In the genomic region with DNA sequence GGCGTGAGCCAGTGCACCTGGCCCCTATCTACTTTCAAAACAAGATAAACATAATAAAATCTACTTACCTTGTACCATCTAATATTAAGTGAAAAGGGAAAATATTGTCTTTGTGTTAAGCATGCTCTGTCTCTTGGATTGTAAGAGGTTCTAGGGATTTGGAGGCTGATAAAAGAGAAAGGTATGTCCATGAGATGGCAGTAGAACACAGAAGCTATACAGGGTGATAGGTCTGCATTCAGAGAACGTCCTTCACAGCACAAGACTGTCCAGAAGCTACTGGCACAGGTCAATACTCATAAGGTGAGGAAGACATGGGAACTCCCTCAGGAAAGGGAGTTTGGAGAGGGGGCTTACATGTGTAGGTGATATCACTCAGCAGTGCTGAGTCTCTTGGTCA, we compare ENCODE assay signal across 18 cellular contexts.
A peak's percentile ranks its signal among the peaks of the same experiment; 100 is the strongest.
DNase-seq lines count a peak whose midpoint lies in the region; ATAC-seq, FAIRE-seq and TF ChIP-seq lines count a peak whose summit lies in the region.
"Had no signal": no experiment of that assay in that cellular context is flagged by ENCODE, and none has a peak within 500 bp of the region (broad histone marks: within the 10 kb centered on the region; RNA-seq: fewer than 3 reads in every experiment).

No MANE protein-coding gene starts in this region.

- no peak overlapping the region for H2BK120ac ChIP-seq in H9 (ENCODE audit: low read depth, low read length, poor library complexity, severe bottlenecking)

- H2BK12ac ChIP-seq in H9 (ENCODE audit: insufficient read length, low read depth, low read length): no peak overlapping the region

- peaks cover 3 to 5% of the 10 kb centered on the region in 2 experiments; a peak in 2 of 4 replicates for H3K4me1 Mint-ChIP-seq in H9
- H3K4me1 Mint-ChIP-seq: activated B cell treated with CpG ODN at 0.5 μM for 24 hours; activated naive CD8-positive, alpha-beta T cell treated with anti-CD3 and anti-CD28 coated beads for 36 hours had no signal

- H3K23ac ChIP-seq in H9 (ENCODE audit: insufficient read length, low read depth, low read length): no peak overlapping the region

- H3K18ac ChIP-seq in H9 (ENCODE audit: insufficient read length, low read depth, low read length): no peak overlapping the region

- no peak for TF ChIP-seq POLR2A in suprapubic skin (IDR thresholded peaks at IDR 0.05)
- TF ChIP-seq POLR2A in GM12892 (IDR thresholded peaks at IDR 0.05; ENCODE audit: low read depth, low read length): no peak

- no peaks in the 10 kb centered on the region for H3K79me1 ChIP-seq in H9 (ENCODE audit: insufficient read depth, low read depth, low read length, poor library complexity, severe bottlenecking)

- H3K4ac ChIP-seq in H9 (ENCODE audit: low read depth, low read length): no peak overlapping the region

- intact Hi-C loops in A673 (cut with micrococcal nuclease; ENCODE audit: unreplicated experiment): no loop called here

- H2AFZ ChIP-seq in H9 (ENCODE audit: low read length): no peak overlapping the region

- CTCF ChIA-PET in A673 (lab: Charles Lee): no interaction called here

- H3K27me3 ChIP-seq in A673 (replicated peaks; ENCODE audit: insufficient read depth, low read depth, low read length, poor library complexity): no peaks in the 10 kb centered on the region
- H3K27me3 ChIP-seq in H9 (ENCODE audit: insufficient read depth, low read length): no peaks in the 10 kb centered on the region
- no peaks in the 10 kb centered on the region for H3K27me3 ChIP-seq in RWPE2 (ENCODE audit: insufficient read depth, poor library complexity, severe bottlenecking)
- no peaks in the 10 kb centered on the region for H3K27me3 ChIP-seq in suprapubic skin
- H3K27me3 ChIP-seq: right atrium auricular region, SJSA1 had no signal

- peak; percentile 61 for DNase-seq in A673 (ENCODE audit: low spot score)
- peak; percentile 38 for DNase-seq in H9
- DNase-seq in RWPE2 (ENCODE audit: low spot score): no peak
- DNase-seq in hepatic stellate cell (ENCODE audit: low spot score): peak; percentile 2
- no peak for DNase-seq in suprapubic skin (ENCODE audit: low spot score in 2 of 2)
- DNase-seq in GM12892 (ENCODE audit: insufficient read length): no peak
- DNase-seq in NCI-H187 treated with DMSO at 0.1 percent for 48 hours (lab: John Stamatoyannopoulos, UW): no peak
- DNase-seq: activated B cell treated with CpG ODN at 0.5 μM for 24 hours; activated naive CD8-positive, alpha-beta T cell treated with anti-CD3 and anti-CD28 coated beads for 36 hours; foreskin fibroblast; NCI-H146; NCI-H526 treated with DMSO at 0.1 percent for 48 hours; stimulated activated naive CD4-positive, alpha-beta T cell treated with Interleukin-2 at 50 U/mL for 16 hours had no signal

- H3K4me2 ChIP-seq in H9 (ENCODE audit: insufficient read depth, insufficient read length, low read length): no peak overlapping the region

- no peak overlapping the region for H3K27ac ChIP-seq in A673 (ENCODE audit: low read depth, low read length, poor library complexity, severe bottlenecking)
- no peak overlapping the region for H3K27ac ChIP-seq in H9 (ENCODE audit: insufficient read length, low read depth, low read length)
- no peak overlapping the region for H3K27ac ChIP-seq in RWPE2 (ENCODE audit: poor library complexity, severe bottlenecking)
- no peak overlapping the region for H3K27ac ChIP-seq in suprapubic skin
- H3K27ac ChIP-seq: right atrium auricular region, SJSA1 had no signal

- no peak overlapping the region for H3K9ac ChIP-seq in H9 (ENCODE audit: extremely low read depth, insufficient read length, low read length)

- TF ChIP-seq EP300 in suprapubic skin (IDR thresholded peaks at IDR 0.05): no peak

- H4K20me1 ChIP-seq in H9 (ENCODE audit: control insufficient read depth, insufficient read depth, insufficient read length): no peaks in the 10 kb centered on the region

- ATAC-seq in RWPE2 (ENCODE audit: low read depth) (peak; percentile 74; the same call in 2 of the 3 replicates), HG03439 (IDR thresholded peaks at IDR 0.05; ENCODE audit: unreplicated experiment) (no peak)

- no peaks in the 10 kb centered on the region for H3K36me3 Mint-ChIP-seq in H9 (ENCODE audit: insufficient read depth in 1 of 3, low read depth in 3 of 3)
- H3K36me3 Mint-ChIP-seq: activated naive CD8-positive, alpha-beta T cell treated with anti-CD3 and anti-CD28 coated beads for 36 hours had no signal

- POLR2A ChIA-PET in A673 (lab: Charles Lee; ENCODE audit: low non-redundant PET): no interaction called here

- H3K4me1 ChIP-seq in A673 (ENCODE audit: insufficient read depth, low read length, poor library complexity, severe bottlenecking) (peaks cover 5% of the 10 kb centered on the region), H9 (ENCODE audit: insufficient read depth, low read length) (peaks cover 2% of the 10 kb centered on the region; the same call in 1 of the 2 replicates), RWPE2 (ENCODE audit: insufficient read depth, poor library complexity, severe bottlenecking) (no peaks in the 10 kb centered on the region), suprapubic skin (no peaks in the 10 kb centered on the region)
- H3K4me1 ChIP-seq: right atrium auricular region, SJSA1 had no signal

- H3K36me3 ChIP-seq in A673 (ENCODE audit: insufficient read depth, low read length, poor library complexity, severe bottlenecking) (no peaks in the 10 kb centered on the region), RWPE2 (ENCODE audit: low read depth) (no peaks in the 10 kb centered on the region), suprapubic skin (no peaks in the 10 kb centered on the region)
- H3K36me3 ChIP-seq: right atrium auricular region, SJSA1 had no signal

- no peak overlapping the region for H4K8ac ChIP-seq in H9 (replicated peaks; ENCODE audit: insufficient read length, low read depth, low read length)

- H4K91ac ChIP-seq in H9 (ENCODE audit: insufficient read length, low read depth, low read length): no peak overlapping the region

- H4K5ac ChIP-seq in H9 (ENCODE audit: insufficient read length, low read depth, low read length): no peak overlapping the region

- H3K9me3 ChIP-seq in A673 (ENCODE audit: low read depth, low read length, poor library complexity, severe bottlenecking) (no peaks in the 10 kb centered on the region), H9 (ENCODE audit: control insufficient read depth, low read depth, low read length) (no peaks in the 10 kb centered on the region), RWPE2 (ENCODE audit: severe bottlenecking) (no peaks in the 10 kb centered on the region), suprapubic skin (no peaks in the 10 kb centered on the region)
- H3K9me3 ChIP-seq: right atrium auricular region, SJSA1 had no signal

- no peak overlapping the region for H3K56ac ChIP-seq in H9 (ENCODE audit: insufficient read length, low read depth, low read length)

- BruUV-seq in A673 (replicated peaks; lab: Mats Ljungman, UMichigan): no TSS peak

- no peaks in the 10 kb centered on the region for H3K79me2 ChIP-seq in H9 (ENCODE audit: insufficient read depth, low read length)

- TF ChIP-seq CTCF in A673 (conservative IDR thresholded peaks at IDR 0.05; ENCODE audit: low read depth, low read length): peak; percentile 58
- TF ChIP-seq CTCF in H9 (conservative IDR thresholded peaks at IDR 0.05): peak; percentile 78
- peak; percentile 16 for TF ChIP-seq CTCF in RWPE2 (IDR thresholded peaks at IDR 0.05; ENCODE audit: poor library complexity, severe bottlenecking)
- TF ChIP-seq CTCF in suprapubic skin (IDR thresholded peaks at IDR 0.05): no peak

- H2AK5ac ChIP-seq in H9 (ENCODE audit: insufficient read length, low read length): no peak overlapping the region

- H2BK5ac ChIP-seq in H9 (ENCODE audit: insufficient read length, low read length): no peak overlapping the region

- H3K27ac Mint-ChIP-seq in H9: no peak overlapping the region
- H3K27ac Mint-ChIP-seq: activated B cell treated with CpG ODN at 0.5 μM for 24 hours; activated naive CD8-positive, alpha-beta T cell treated with anti-CD3 and anti-CD28 coated beads for 36 hours had no signal

- no peak overlapping the region for H3K4me3 Mint-ChIP-seq in H9
- H3K4me3 Mint-ChIP-seq: activated B cell treated with CpG ODN at 0.5 μM for 24 hours; activated naive CD8-positive, alpha-beta T cell treated with anti-CD3 and anti-CD28 coated beads for 36 hours had no signal

- no peak for FAIRE-seq in GM12892 (lab: Jason Lieb, UNC)
- FAIRE-seq: G401.6, keratinocyte had no signal

- H2BK20ac ChIP-seq in H9 (ENCODE audit: low read depth, low read length, poor library complexity, severe bottlenecking): no peak overlapping the region

- peaks cover 0 to 40% of the 10 kb centered on the region in 2 experiments; a peak in 4 of 5 replicates for H3K9me3 Mint-ChIP-seq in H9
- H3K9me3 Mint-ChIP-seq: activated B cell treated with CpG ODN at 0.5 μM for 24 hours; activated naive CD8-positive, alpha-beta T cell treated with anti-CD3 and anti-CD28 coated beads for 36 hours had no signal

- no peaks in the 10 kb centered on the region for H3K23me2 ChIP-seq in H9 (ENCODE audit: insufficient read length, low read depth, low read length, poor library complexity, severe bottlenecking)

- H3K27me3 Mint-ChIP-seq in H9 (ENCODE audit: low read depth): no peaks in the 10 kb centered on the region
- H3K27me3 Mint-ChIP-seq: activated B cell treated with CpG ODN at 0.5 μM for 24 hours; activated naive CD8-positive, alpha-beta T cell treated with anti-CD3 and anti-CD28 coated beads for 36 hours had no signal

- no peak overlapping the region for H2BK15ac ChIP-seq in H9 (ENCODE audit: low read depth, low read length)

- H3K14ac ChIP-seq in H9 (ENCODE audit: insufficient read depth, low read length): no peak overlapping the region

- H3T11ph ChIP-seq in H9 (ENCODE audit: low read length): no peak overlapping the region

- no CpG with 5 or more reads among the region's 2 CpGs for WGBS in H9 (ENCODE audit: extremely low coverage, insufficient read length, low lambda C conversion rate)
- 24% methylated on average over 2 of the region's 2 CpGs for WGBS in suprapubic skin

- H3K4me3 ChIP-seq in A673 (ENCODE audit: low read depth, low read length, poor library complexity, severe bottlenecking): no peak overlapping the region
- no peak overlapping the region for H3K4me3 ChIP-seq in RWPE2 (ENCODE audit: severe bottlenecking)
- H3K4me3 ChIP-seq in suprapubic skin: no peak overlapping the region
- H3K4me3 ChIP-seq: right atrium auricular region, SJSA1 had no signal

Comparison
In these comparisons a context has a peak if more than half of its experiments do, and no peak if none do; other contexts are left out.
1. DNase-seq: peak in A673 (single experiment), H9 (single experiment) and hepatic stellate cell (single experiment); none in RWPE2 (single experiment), suprapubic skin (0 of 2), GM12892 (single experiment) and NCI-H187 treated with DMSO at 0.1 percent for 48 hours (single experiment).
2. CTCF ChIP-seq: peak in A673 (single experiment), H9 (single experiment) and RWPE2 (single experiment); none in suprapubic skin (0 of 2).